Comparison of ENCODE assay signal across 26 cellular contexts in the genomic region with DNA sequence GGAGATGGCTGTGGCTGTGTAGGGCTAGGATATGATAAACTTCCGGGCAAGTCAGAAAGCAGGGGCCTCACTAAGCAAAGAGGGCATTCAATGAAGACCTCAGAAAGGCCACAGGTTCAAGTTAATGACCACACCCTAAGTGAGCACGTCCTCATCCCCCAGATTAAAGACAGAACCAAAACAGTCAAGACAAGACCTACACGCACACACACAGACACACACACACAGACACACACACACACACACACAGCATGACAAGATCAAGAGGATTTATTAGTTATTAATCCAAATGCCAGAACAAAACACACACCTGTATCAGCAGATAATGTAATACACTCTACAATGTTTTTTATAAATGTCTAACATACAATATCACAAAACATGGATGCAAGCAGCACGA.
"Had no signal": no experiment of that assay in that cellular context is flagged by ENCODE, and none has a peak within 500 bp of the region (broad histone marks: within the 10 kb centered on the region; RNA-seq: fewer than 3 reads in every experiment).

No MANE protein-coding gene starts in this region.

- H3K27me3 ChIP-seq: neural progenitor cell, ovary, right lobe of liver, sigmoid colon, suprapubic skin, testis, tibial artery, transverse colon, upper lobe of right lung, vagina had no signal

- H3K9me3 ChIP-seq: ovary, psoas muscle, right lobe of liver, sigmoid colon, suprapubic skin, testis, tibial artery, transverse colon, upper lobe of right lung, vagina had no signal

- DNase-seq: naive B cell; naive thymus-derived CD8-positive, alpha-beta T cell; occipital lobe; ovary; posterior cingulate gyrus; psoas muscle; right cardiac atrium; right lobe of liver; sigmoid colon; small intestine; stimulated activated CD4-positive, alpha-beta T cell treated with anti-CD3 and anti-CD28 coated beads, Interleukin-15, amount 100 ng/mL, for 24 hours; stimulated activated CD4-positive, alpha-beta T cell treated with anti-CD3 and anti-CD28 coated beads, Interleukin-2, amount 100 ng/mL, for 24 hours; stimulated activated CD4-positive, alpha-beta T cell treated with anti-CD3 and anti-CD28 coated beads, Interleukin-2, amount 100 ng/mL, for 48 hours; stimulated activated CD4-positive, alpha-beta T cell treated with anti-CD3 and anti-CD28 coated beads, Interleukin-4, amount 100 ng/mL, for 24 hours; stimulated activated naive CD4-positive, alpha-beta T cell; stimulated activated naive CD8-positive, alpha-beta T cell treated with anti-CD3 and anti-CD28 coated beads, Interleukin-15, amount 100 ng/mL, for 72 hours; stimulated activated naive CD8-positive, alpha-beta T cell treated with anti-CD3 and anti-CD28 coated beads, Interleukin-15, Interleukin-2, amounts not matched to agents 100 U/mL and 50 U/mL, for 24 hours; substantia nigra; testis; tibial artery; transverse colon; upper lobe of right lung had no signal

- H3K79me2 ChIP-seq: parathyroid adenoma had no signal

- H3K4me2 ChIP-seq: neural progenitor cell had no signal

- H2AFZ ChIP-seq: neural progenitor cell, parathyroid adenoma had no signal

- H3K9ac ChIP-seq: neural progenitor cell, parathyroid adenoma had no signal

- H3K36me3 ChIP-seq: neural progenitor cell, ovary, right lobe of liver, sigmoid colon, suprapubic skin, tibial artery, transverse colon, upper lobe of right lung, vagina had no signal

- H3K27ac ChIP-seq: neural progenitor cell, ovary, parathyroid adenoma, psoas muscle, right lobe of liver, sigmoid colon, suprapubic skin, testis, tibial artery, transverse colon, upper lobe of right lung, vagina had no signal

- FAIRE-seq: small intestine had no signal

- H3K4me3 ChIP-seq: neural progenitor cell, ovary, psoas muscle, right lobe of liver, sigmoid colon, suprapubic skin, testis, tibial artery, transverse colon, upper lobe of right lung, vagina had no signal
